ENCODE assay signal across 1 cellular context in genomic region chr19:1860133-1860775, GRCh38.
A peak's percentile ranks its signal among the peaks of the same experiment; 100 is the strongest.
TF ChIP-seq lines count a peak whose summit lies in the region.

No MANE protein-coding gene starts in this region.

TF ChIP-seq in K562, 482 proteins besides CTCF, POLR2A, EP300 and RAD21 (continued from another document and continues in another):
- TF ChIP-seq FOXP4 (CRISPR knock-in tag; IDR thresholded peaks at IDR 0.05; ENCODE audit: borderline replicate concordance) (no peak), ZEB2 (IDR thresholded peaks at IDR 0.05) (no peak), GTF2A2 (tag; IDR thresholded peaks at IDR 0.05) (no peak), RBFOX2 (IDR thresholded peaks at IDR 0.05; ENCODE audit: low read depth, low read length) (peak; percentile 17; the same call in 1 of the 2 replicates), NEUROD1 (IDR thresholded peaks at IDR 0.05; ENCODE audit: borderline replicate concordance, low read depth, low read length, partially characterized antibody) (peak; percentile 59), KDM1A (IDR thresholded peaks at IDR 0.05) (no peak), CHD7 (IDR thresholded peaks at IDR 0.05; ENCODE audit: low read depth, low read length) (no peak), ZNF583 (CRISPR knock-in tag; IDR thresholded peaks at IDR 0.05) (no peak), ZNF124 (CRISPR knock-in tag; IDR thresholded peaks at IDR 0.05) (no peak), BRCA1 (IDR thresholded peaks at IDR 0.05) (no peak), BRCA1 (CRISPR knock-in tag; IDR thresholded peaks at IDR 0.05) (no peak), ZNF140 (CRISPR knock-in tag; IDR thresholded peaks at IDR 0.05) (no peak), ZBTB49 (CRISPR knock-in tag; IDR thresholded peaks at IDR 0.05; ENCODE audit: borderline replicate concordance) (no peak), ZNF280A (IDR thresholded peaks at IDR 0.05; ENCODE audit: low read depth, partially characterized antibody) (no peak), RCOR1 (IDR thresholded peaks at IDR 0.05; ENCODE audit: borderline replicate concordance in 1 of 2, low read depth in 2 of 2, low read length in 2 of 2) (peak in 1 of 2 experiments; percentile 56; a peak in 1 of 4 replicates), STAG1 (CRISPR knock-in tag; IDR thresholded peaks at IDR 0.05; ENCODE audit: borderline replicate concordance) (no peak), ZNF785 (CRISPR knock-in tag; IDR thresholded peaks at IDR 0.05) (no peak), SRSF1 (IDR thresholded peaks at IDR 0.05; ENCODE audit: low read depth, low read length) (no peak), ZC3H11A (IDR thresholded peaks at IDR 0.05; ENCODE audit: low read depth, low read length) (no peak), ZNF282 (CRISPR knock-in tag; IDR thresholded peaks at IDR 0.05) (no peak), CXXC5 (CRISPR knock-in tag; IDR thresholded peaks at IDR 0.05) (peak; percentile 37; the same call in 1 of the 2 replicates), FOXJ2 (tag; IDR thresholded peaks at IDR 0.05) (peak; percentile 99), FOXP1 (CRISPR knock-in tag; IDR thresholded peaks at IDR 0.05) (no peak), ZNF778 (CRISPR knock-in tag; IDR thresholded peaks at IDR 0.05) (no peak), SRF (CRISPR knock-in tag; IDR thresholded peaks at IDR 0.05) (no peak), ZBTB9 (CRISPR knock-in tag; IDR thresholded peaks at IDR 0.05) (no peak), RAD51 (IDR thresholded peaks at IDR 0.05; ENCODE audit: borderline replicate concordance, low read depth) (no peak), GABPB2 (CRISPR knock-in tag; conservative IDR thresholded peaks at IDR 0.05) (no peak), ZBTB7A (IDR thresholded peaks at IDR 0.05; ENCODE audit: borderline replicate concordance, control insufficient read depth, low read depth, low read length) (peak; percentile 23; the same call in 1 of the 2 replicates), ZNF274 (IDR thresholded peaks at IDR 0.05; ENCODE audit: borderline replicate concordance, low read depth, low read length) (no peak), RB1 (IDR thresholded peaks at IDR 0.05; ENCODE audit: low read depth) (no peak), IRF1 (CRISPR knock-in tag; IDR thresholded peaks at IDR 0.05; ENCODE audit: borderline replicate concordance) (no peak), ZNF277 (CRISPR knock-in tag; IDR thresholded peaks at IDR 0.05; ENCODE audit: borderline replicate concordance) (no peak), CTBP1 (IDR thresholded peaks at IDR 0.05; ENCODE audit: borderline replicate concordance) (peak; percentile 27; the same call in 1 of the 2 replicates), ARID3B (CRISPR knock-in tag; IDR thresholded peaks at IDR 0.05; ENCODE audit: borderline replicate concordance) (no peak), PML (IDR thresholded peaks at IDR 0.05; ENCODE audit: low read length) (no peak), GATA2 (CRISPR knock-in tag; IDR thresholded peaks at IDR 0.05) (no peak), SMARCA4 (IDR thresholded peaks at IDR 0.05) (no peak), MAZ (CRISPR knock-in tag; conservative IDR thresholded peaks at IDR 0.05 in 1 of 2, IDR thresholded peaks at IDR 0.05 in 1 of 2) (0 out of 4 replicates have a peak, but pooled peaks of 1 of the 2 experiments have one; percentile 21), PURB (CRISPR knock-in tag; IDR thresholded peaks at IDR 0.05; ENCODE audit: low read depth) (no peak)
